In genomic region chr14:104326848-104327247, GRCh38 we compare ENCODE assay signal across 14 cellular contexts.
"Had no signal": no experiment of that assay in that cellular context is flagged by ENCODE, and none has a peak within 500 bp of the region (broad histone marks: within the 10 kb centered on the region; RNA-seq: fewer than 3 reads in every experiment).

No MANE protein-coding gene starts in this region.

- H3K27ac Mint-ChIP-seq: activated B cell treated with CpG ODN at 0.5 μM for 24 hours; activated naive CD8-positive, alpha-beta T cell treated with anti-CD3 and anti-CD28 coated beads, Interleukin-2, amount 10 ng/mL, durations not matched to agents 7 days and 5 days; activated T-cell treated with anti-CD3 and anti-CD28 coated beads, Interleukin-2, amount 50 U/mL, for 72 hours; stimulated activated naive CD8-positive, alpha-beta T cell treated with anti-CD3 and anti-CD28 coated beads, Interleukin-15, amount 100 ng/mL, for 72 hours; T-helper 17 cell had no signal

- H3K27ac ChIP-seq: esophagus squamous epithelium, vagina had no signal

- ATAC-seq: activated T-cell treated with anti-CD3 and anti-CD28 coated beads, Interleukin-2, amount 50 U/mL, for 72 hours; left ventricle myocardium superior; stimulated activated naive CD8-positive, alpha-beta T cell treated with anti-CD3 and anti-CD28 coated beads, Interleukin-15, amount 100 ng/mL, for 72 hours; T-helper 17 cell had no signal

- H3K27me3 ChIP-seq: vagina had no signal

- H3K4me1 ChIP-seq: esophagus squamous epithelium, vagina had no signal

- DNase-seq: activated B cell treated with CpG ODN at 0.5 μM for 24 hours; activated naive CD8-positive, alpha-beta T cell treated with anti-CD3 and anti-CD28 coated beads, Interleukin-2, amount 10 ng/mL, durations not matched to agents 7 days and 5 days; activated T-cell treated with anti-CD3 and anti-CD28 coated beads, Interleukin-2, amount 50 U/mL, for 72 hours; anterior cingulate cortex; esophagus squamous epithelium; foreskin fibroblast; left ventricle myocardium superior; mesendoderm; retina; stimulated activated CD4-positive, alpha-beta T cell treated with anti-CD3 and anti-CD28 coated beads, Interleukin-15, amount 100 ng/mL, for 24 hours; stimulated activated CD4-positive, alpha-beta T cell treated with anti-CD3 and anti-CD28 coated beads, Interleukin-4, amount 100 ng/mL, for 24 hours; T-helper 17 cell had no signal

- H3K4me1 Mint-ChIP-seq: activated B cell treated with CpG ODN at 0.5 μM for 24 hours; activated naive CD8-positive, alpha-beta T cell treated with anti-CD3 and anti-CD28 coated beads, Interleukin-2, amount 10 ng/mL, durations not matched to agents 7 days and 5 days; stimulated activated naive CD8-positive, alpha-beta T cell treated with anti-CD3 and anti-CD28 coated beads, Interleukin-15, amount 100 ng/mL, for 72 hours; T-helper 17 cell had no signal

- H3K36me3 ChIP-seq: esophagus squamous epithelium, vagina had no signal

- H3K4me3 Mint-ChIP-seq: activated B cell treated with CpG ODN at 0.5 μM for 24 hours; activated naive CD8-positive, alpha-beta T cell treated with anti-CD3 and anti-CD28 coated beads, Interleukin-2, amount 10 ng/mL, durations not matched to agents 7 days and 5 days; activated T-cell treated with anti-CD3 and anti-CD28 coated beads, Interleukin-2, amount 50 U/mL, for 72 hours; stimulated activated naive CD8-positive, alpha-beta T cell treated with anti-CD3 and anti-CD28 coated beads, Interleukin-15, amount 100 ng/mL, for 72 hours; T-helper 17 cell had no signal

- H3K4me3 ChIP-seq: esophagus squamous epithelium, vagina had no signal

- H3K27me3 Mint-ChIP-seq: activated naive CD8-positive, alpha-beta T cell treated with anti-CD3 and anti-CD28 coated beads, Interleukin-2, amount 10 ng/mL, durations not matched to agents 7 days and 5 days had no signal
